9 cellular contexts compared by ENCODE assay signal in the genomic region with DNA sequence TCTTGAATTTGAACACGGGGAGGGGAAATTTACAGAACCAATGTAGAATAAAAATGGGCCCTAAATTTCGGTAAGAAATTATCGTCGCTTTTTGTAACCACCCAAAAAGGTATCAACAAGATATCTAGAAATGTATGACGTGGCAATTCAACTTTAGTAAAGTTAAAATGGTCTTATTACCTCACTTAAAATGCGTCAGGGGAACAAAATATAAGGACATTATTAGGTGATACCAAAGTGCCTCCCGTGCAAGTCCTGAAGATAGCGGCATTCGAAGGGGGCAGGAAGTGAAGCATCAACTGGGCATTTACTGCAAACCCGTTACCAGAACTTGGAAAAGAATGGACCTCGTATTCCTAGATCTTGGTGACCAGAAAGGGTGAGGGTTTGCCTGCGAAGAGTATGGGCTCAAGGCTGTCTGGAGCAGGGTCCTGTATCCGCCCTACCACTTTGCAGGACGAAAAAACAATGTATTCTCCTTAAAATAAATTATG.
DNase-seq lines count a peak whose midpoint lies in the region; ATAC-seq and TF ChIP-seq lines count a peak whose summit lies in the region.
"Had no signal": no experiment of that assay in that cellular context is flagged by ENCODE, and none has a peak within 500 bp of the region (broad histone marks: within the 10 kb centered on the region; RNA-seq: fewer than 3 reads in every experiment).

No MANE protein-coding gene starts in this region.

- DNase-seq in NCI-H82 (lab: John Stamatoyannopoulos, UW) (peak; percentile 28), NCI-H82 treated with DMSO at 0.1 percent for 48 hours (lab: John Stamatoyannopoulos, UW; ENCODE audit: unreplicated experiment) (no peak), superior temporal gyrus (ENCODE audit: extremely low spot score) (no peak)
- no peak for DNase-seq in stimulated activated CD4-positive, alpha-beta T cell treated with anti-CD3 and anti-CD28 coated beads, Interleukin-4, amount 100 ng/mL, for 4 hours

- TF ChIP-seq CTCF in WI38 (IDR thresholded peaks at IDR 0.05; ENCODE audit: low read depth, low read length), result no peak

- H3K9ac ChIP-seq in iPS-15b (ENCODE audit: low read depth, low read length), result peak overlapping the region; percentile 87
- H3K9ac ChIP-seq in stomach smooth muscle (ENCODE audit: low read length in 2 of 2), result peak overlapping the region; percentile 52 to 54

- no peaks in the 10 kb centered on the region for H3K9me3 ChIP-seq in iPS-15b (ENCODE audit: control insufficient read depth, insufficient read depth, low read length)
- no peaks in the 10 kb centered on the region for H3K9me3 ChIP-seq in stomach smooth muscle (ENCODE audit: control insufficient read depth in 2 of 2, low read length in 2 of 2)
- H3K9me3 ChIP-seq: adrenal gland had no signal

- H3K4me1 ChIP-seq in iPS-15b (ENCODE audit: control insufficient read depth, insufficient read depth, low read length) (peaks cover 15% of the 10 kb centered on the region), stomach smooth muscle (ENCODE audit: control insufficient read depth, insufficient read depth, low read length) (peaks cover 9% of the 10 kb centered on the region)

- H3K4me3 ChIP-seq in WI38 (ENCODE audit: low read depth, low read length) (peak overlapping the region; percentile 87), iPS-15b (ENCODE audit: low read depth, low read length) (peak overlapping the region; percentile 94), stomach smooth muscle (ENCODE audit: low read length in 2 of 2) (peak overlapping the region; percentile 78 to 88)

- ATAC-seq in HG02938 (IDR thresholded peaks at IDR 0.05; ENCODE audit: unreplicated experiment), result no peak

- H3K36me3 ChIP-seq in iPS-15b (ENCODE audit: control insufficient read depth, insufficient read depth, low read length) (peaks cover 15% of the 10 kb centered on the region), stomach smooth muscle (ENCODE audit: control insufficient read depth in 2 of 2, insufficient read depth in 2 of 2, low read length in 2 of 2) (no peaks in the 10 kb centered on the region)
- H3K36me3 ChIP-seq: adrenal gland had no signal

- peak overlapping the region; percentile 3 for H3K27ac ChIP-seq in stomach smooth muscle (ENCODE audit: low read length)

- H3K27me3 ChIP-seq in iPS-15b (ENCODE audit: control insufficient read depth, insufficient read depth, low read length) (no peaks in the 10 kb centered on the region), stomach smooth muscle (ENCODE audit: control insufficient read depth in 1 of 2, insufficient read depth in 2 of 2, low read length in 2 of 2) (peaks cover 0 to 6% of the 10 kb centered on the region in 2 donors)
- H3K27me3 ChIP-seq: adrenal gland had no signal
